In the genomic region with DNA sequence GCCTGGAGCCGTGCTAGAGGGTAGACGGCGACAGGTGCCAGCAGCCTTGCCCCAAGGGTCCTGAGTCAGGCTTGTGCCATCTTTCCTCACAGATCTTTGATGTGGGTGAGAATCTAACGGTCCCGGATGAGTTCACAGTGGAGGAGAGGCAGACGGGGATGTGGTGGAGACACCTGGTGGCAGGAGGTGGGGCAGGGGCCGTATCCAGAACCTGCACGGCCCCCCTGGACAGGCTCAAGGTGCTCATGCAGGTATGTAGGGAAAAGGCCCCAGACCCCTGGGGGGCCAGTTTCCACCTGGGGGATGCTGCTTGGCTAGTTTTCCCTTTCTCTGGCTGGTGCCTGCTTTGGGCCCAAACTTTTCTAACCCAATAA, we compare ENCODE assay signal across 2 cellular contexts.
TF ChIP-seq lines count a peak whose summit lies in the region.

No MANE protein-coding gene starts in this region.

TF ChIP-seq in SK-N-SH, 30 proteins besides CTCF, POLR2A, EP300 and RAD21 (continued from another document):
- TF ChIP-seq IRF3 (IDR thresholded peaks at IDR 0.05; ENCODE audit: low read depth, low read length): no peak
- TF ChIP-seq EZH2phosphoT487 (IDR thresholded peaks at IDR 0.05; ENCODE audit: borderline replicate concordance, low read depth): no peak
- no peak for TF ChIP-seq NFIC (IDR thresholded peaks at IDR 0.05; ENCODE audit: borderline replicate concordance)
- TF ChIP-seq SIN3A (IDR thresholded peaks at IDR 0.05; ENCODE audit: borderline replicate concordance, low read depth, low read length): no peak
- TF ChIP-seq RFX5 (IDR thresholded peaks at IDR 0.05; ENCODE audit: low read length): no peak
- TF ChIP-seq, protein P1, sequence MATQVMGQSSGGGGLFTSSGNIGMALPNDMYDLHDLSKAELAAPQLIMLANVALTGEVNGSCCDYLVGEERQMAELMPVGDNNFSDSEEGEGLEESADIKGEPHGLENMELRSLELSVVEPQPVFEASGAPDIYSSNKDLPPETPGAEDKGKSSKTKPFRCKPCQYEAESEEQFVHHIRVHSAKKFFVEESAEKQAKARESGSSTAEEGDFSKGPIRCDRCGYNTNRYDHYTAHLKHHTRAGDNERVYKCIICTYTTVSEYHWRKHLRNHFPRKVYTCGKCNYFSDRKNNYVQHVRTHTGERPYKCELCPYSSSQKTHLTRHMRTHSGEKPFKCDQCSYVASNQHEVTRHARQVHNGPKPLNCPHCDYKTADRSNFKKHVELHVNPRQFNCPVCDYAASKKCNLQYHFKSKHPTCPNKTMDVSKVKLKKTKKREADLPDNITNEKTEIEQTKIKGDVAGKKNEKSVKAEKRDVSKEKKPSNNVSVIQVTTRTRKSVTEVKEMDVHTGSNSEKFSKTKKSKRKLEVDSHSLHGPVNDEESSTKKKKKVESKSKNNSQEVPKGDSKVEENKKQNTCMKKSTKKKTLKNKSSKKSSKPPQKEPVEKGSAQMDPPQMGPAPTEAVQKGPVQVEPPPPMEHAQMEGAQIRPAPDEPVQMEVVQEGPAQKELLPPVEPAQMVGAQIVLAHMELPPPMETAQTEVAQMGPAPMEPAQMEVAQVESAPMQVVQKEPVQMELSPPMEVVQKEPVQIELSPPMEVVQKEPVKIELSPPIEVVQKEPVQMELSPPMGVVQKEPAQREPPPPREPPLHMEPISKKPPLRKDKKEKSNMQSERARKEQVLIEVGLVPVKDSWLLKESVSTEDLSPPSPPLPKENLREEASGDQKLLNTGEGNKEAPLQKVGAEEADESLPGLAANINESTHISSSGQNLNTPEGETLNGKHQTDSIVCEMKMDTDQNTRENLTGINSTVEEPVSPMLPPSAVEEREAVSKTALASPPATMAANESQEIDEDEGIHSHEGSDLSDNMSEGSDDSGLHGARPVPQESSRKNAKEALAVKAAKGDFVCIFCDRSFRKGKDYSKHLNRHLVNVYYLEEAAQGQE (IDR thresholded peaks at IDR 0.05; ENCODE audit: low read depth, low read length): no peak
- TF ChIP-seq FOSL2 (IDR thresholded peaks at IDR 0.05; ENCODE audit: borderline replicate concordance, low read depth): no peak

TF ChIP-seq in SK-N-SH treated with all-trans-retinoic acid at 6 μM for 48 hours, 23 proteins besides CTCF, POLR2A, EP300 and RAD21 (continued from another document):
- TF ChIP-seq, protein P2, sequence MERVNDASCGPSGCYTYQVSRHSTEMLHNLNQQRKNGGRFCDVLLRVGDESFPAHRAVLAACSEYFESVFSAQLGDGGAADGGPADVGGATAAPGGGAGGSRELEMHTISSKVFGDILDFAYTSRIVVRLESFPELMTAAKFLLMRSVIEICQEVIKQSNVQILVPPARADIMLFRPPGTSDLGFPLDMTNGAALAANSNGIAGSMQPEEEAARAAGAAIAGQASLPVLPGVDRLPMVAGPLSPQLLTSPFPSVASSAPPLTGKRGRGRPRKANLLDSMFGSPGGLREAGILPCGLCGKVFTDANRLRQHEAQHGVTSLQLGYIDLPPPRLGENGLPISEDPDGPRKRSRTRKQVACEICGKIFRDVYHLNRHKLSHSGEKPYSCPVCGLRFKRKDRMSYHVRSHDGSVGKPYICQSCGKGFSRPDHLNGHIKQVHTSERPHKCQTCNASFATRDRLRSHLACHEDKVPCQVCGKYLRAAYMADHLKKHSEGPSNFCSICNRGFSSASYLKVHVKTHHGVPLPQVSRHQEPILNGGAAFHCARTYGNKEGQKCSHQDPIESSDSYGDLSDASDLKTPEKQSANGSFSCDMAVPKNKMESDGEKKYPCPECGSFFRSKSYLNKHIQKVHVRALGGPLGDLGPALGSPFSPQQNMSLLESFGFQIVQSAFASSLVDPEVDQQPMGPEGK (CRISPR knock-in tag; IDR thresholded peaks at IDR 0.05; ENCODE audit: borderline replicate concordance): no peak
- TF ChIP-seq ZNF70 (CRISPR knock-in tag; IDR thresholded peaks at IDR 0.05) (no peak), OSR1 (CRISPR knock-in tag; IDR thresholded peaks at IDR 0.05) (no peak), BACH2 (CRISPR knock-in tag; IDR thresholded peaks at IDR 0.05; ENCODE audit: borderline replicate concordance) (no peak)
TF ChIP-seq in SK-N-SH treated with all-trans-retinoic acid at 6 μM for 48 hours: peak in this region for 0.
